Comparison of ENCODE assay signal across 8 cellular contexts in genomic region chr12:68364893-68365725, GRCh38. TPM values are rescaled to one million over a fixed set of nuclear protein-coding genes. Genes with fewer than 3 reads are reported as not detected.
DNase-seq lines count a peak whose midpoint lies in the region; ATAC-seq, FAIRE-seq and TF ChIP-seq lines count a peak whose summit lies in the region.

No MANE protein-coding gene starts in this region.

- H3K4me3 ChIP-seq in GM06990 (replicated peaks; ENCODE audit: low read depth, low read length) (peak overlapping the region; percentile 35), bronchial epithelial cell (ENCODE audit: low read depth, low read length) (peak overlapping the region; percentile 24)

- H3K36me3 Mint-ChIP-seq in WTC11, result no peaks in the 10 kb centered on the region

- CTCF ChIA-PET in WTC11 (lab: Charles Lee), result interaction anchor here (0.5 to 1.2 kb wide), 5 partner anchors 11 to 253 kb away, joined by 3 to 4 read pairs (median 3); no protein-coding TSS in a partner anchor

- ATAC-seq in WTC11, result peak; percentile 99

- peak overlapping the region; percentile 77 for H3K27ac Mint-ChIP-seq in WTC11

- H3K36me3 ChIP-seq in GM06990 (ENCODE audit: control insufficient read depth, insufficient read depth, low read length) (no peaks in the 10 kb centered on the region), bronchial epithelial cell (ENCODE audit: control insufficient read depth, insufficient read depth, low read length) (no peaks in the 10 kb centered on the region)

- H3K27me3 ChIP-seq in GM06990 (replicated peaks; ENCODE audit: control insufficient read depth, insufficient read depth, low read length), result no peaks in the 10 kb centered on the region
- no peaks in the 10 kb centered on the region for H3K27me3 ChIP-seq in bronchial epithelial cell (ENCODE audit: control insufficient read depth, insufficient read depth, low read length)

- TF ChIP-seq CTCF in GM06990 (IDR thresholded peaks at IDR 0.05; ENCODE audit: insufficient read depth, low read length, poor library complexity, severe bottlenecking) (no peak), WTC11 (IDR thresholded peaks at IDR 0.05) (no peak), bronchial epithelial cell (IDR thresholded peaks at IDR 0.05; ENCODE audit: insufficient read depth, low read length, severe bottlenecking) (no peak)

- peak; percentile 84 for DNase-seq in GM06990 (ENCODE audit: extremely low read depth, insufficient read length)
- peak; percentile 94 for DNase-seq in HCEC 1CT
- DNase-seq in M059J (ENCODE audit: low read depth), result peak; percentile 70
- peak; percentile 88 for DNase-seq in WTC11 (ENCODE audit: low spot score)
- DNase-seq in bronchial epithelial cell (ENCODE audit: low read depth), result peak; percentile 99
- DNase-seq in islet precursor cell, result peak; percentile 98
- peak; percentile 62 for DNase-seq in stimulated activated CD4-positive, alpha-beta T cell treated with anti-CD3 and anti-CD28 coated beads, Interleukin-12 subunit alpha, Interleukin-12 subunit beta, amount 100 ng/mL, for 4 hours
- DNase-seq in NCI-H82 treated with DMSO at 0.1 percent for 48 hours (lab: John Stamatoyannopoulos, UW; ENCODE audit: unreplicated experiment), result no peak

- H3K4me3 Mint-ChIP-seq in WTC11, result peak overlapping the region; percentile 52

- H3K27me3 Mint-ChIP-seq in WTC11 (ENCODE audit: low read depth), result no peaks in the 10 kb centered on the region

- H3K4me1 Mint-ChIP-seq in WTC11, result peaks cover 26% of the 10 kb centered on the region

- FAIRE-seq in bronchial epithelial cell (lab: Jason Lieb, UNC), result no peak

- POLR2A ChIA-PET in WTC11 (lab: Charles Lee), result interaction anchor here (0.5 to 1.5 kb wide), 6 partner anchors 9 to 264 kb away, joined by 3 to 4 read pairs (median 3); no protein-coding TSS in a partner anchor

- H3K9me3 Mint-ChIP-seq in WTC11, result no peaks in the 10 kb centered on the region

TF ChIP-seq in WTC11, 78 proteins besides CTCF, POLR2A, EP300 and RAD21 (continues in another document):
- TF ChIP-seq ELF4 (CRISPR knock-in tag; IDR thresholded peaks at IDR 0.05; ENCODE audit: low read depth), result no peak
- 0 out of 2 replicates have a peak, but pooled peaks have one; percentile 49 for TF ChIP-seq ZNF281 (CRISPR knock-in tag; IDR thresholded peaks at IDR 0.05)
- TF ChIP-seq GTF2I (CRISPR knock-in tag; conservative IDR thresholded peaks at IDR 0.05), result 0 out of 2 replicates have a peak, but pooled peaks have one; percentile 3
- TF ChIP-seq TCF7 (CRISPR knock-in tag; IDR thresholded peaks at IDR 0.05; ENCODE audit: low read depth), result no peak
- TF ChIP-seq, protein P1, sequence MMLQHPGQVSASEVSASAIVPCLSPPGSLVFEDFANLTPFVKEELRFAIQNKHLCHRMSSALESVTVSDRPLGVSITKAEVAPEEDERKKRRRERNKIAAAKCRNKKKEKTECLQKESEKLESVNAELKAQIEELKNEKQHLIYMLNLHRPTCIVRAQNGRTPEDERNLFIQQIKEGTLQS (CRISPR knock-in tag; conservative IDR thresholded peaks at IDR 0.05), result no peak
- no peak for TF ChIP-seq FOXJ3 (CRISPR knock-in tag; IDR thresholded peaks at IDR 0.05; ENCODE audit: borderline replicate concordance)
- TF ChIP-seq EMX1 (CRISPR knock-in tag; IDR thresholded peaks at IDR 0.05), result no peak
- TF ChIP-seq MXD4 (CRISPR knock-in tag; IDR thresholded peaks at IDR 0.05; ENCODE audit: borderline replicate concordance), result no peak
- peak; percentile 20; the same call in 1 of the 2 replicates for TF ChIP-seq NFE2L1 (CRISPR knock-in tag; IDR thresholded peaks at IDR 0.05)
- TF ChIP-seq MYBL2 (CRISPR knock-in tag; IDR thresholded peaks at IDR 0.05), result peak; percentile 70
- TF ChIP-seq GABPB1 (CRISPR knock-in tag; IDR thresholded peaks at IDR 0.05), result peak; percentile 27; the same call in 1 of the 2 replicates
- no peak for TF ChIP-seq E2F1 (CRISPR knock-in tag; IDR thresholded peaks at IDR 0.05)
- TF ChIP-seq ZNF121 (CRISPR knock-in tag; IDR thresholded peaks at IDR 0.05), result peak; percentile 67
- TF ChIP-seq CREM (CRISPR knock-in tag; IDR thresholded peaks at IDR 0.05), result no peak
- no peak for TF ChIP-seq ZNF671 (CRISPR knock-in tag; IDR thresholded peaks at IDR 0.05)
- TF ChIP-seq ETV6 (CRISPR knock-in tag; IDR thresholded peaks at IDR 0.05), result peak; percentile 58; the same call in 1 of the 2 replicates
- no peak for TF ChIP-seq ZNF423 (CRISPR knock-in tag; IDR thresholded peaks at IDR 0.05)
- peak; percentile 86; the same call in 1 of the 2 replicates for TF ChIP-seq FOXP1 (CRISPR knock-in tag; IDR thresholded peaks at IDR 0.05; ENCODE audit: borderline replicate concordance)
- TF ChIP-seq, protein P2, sequence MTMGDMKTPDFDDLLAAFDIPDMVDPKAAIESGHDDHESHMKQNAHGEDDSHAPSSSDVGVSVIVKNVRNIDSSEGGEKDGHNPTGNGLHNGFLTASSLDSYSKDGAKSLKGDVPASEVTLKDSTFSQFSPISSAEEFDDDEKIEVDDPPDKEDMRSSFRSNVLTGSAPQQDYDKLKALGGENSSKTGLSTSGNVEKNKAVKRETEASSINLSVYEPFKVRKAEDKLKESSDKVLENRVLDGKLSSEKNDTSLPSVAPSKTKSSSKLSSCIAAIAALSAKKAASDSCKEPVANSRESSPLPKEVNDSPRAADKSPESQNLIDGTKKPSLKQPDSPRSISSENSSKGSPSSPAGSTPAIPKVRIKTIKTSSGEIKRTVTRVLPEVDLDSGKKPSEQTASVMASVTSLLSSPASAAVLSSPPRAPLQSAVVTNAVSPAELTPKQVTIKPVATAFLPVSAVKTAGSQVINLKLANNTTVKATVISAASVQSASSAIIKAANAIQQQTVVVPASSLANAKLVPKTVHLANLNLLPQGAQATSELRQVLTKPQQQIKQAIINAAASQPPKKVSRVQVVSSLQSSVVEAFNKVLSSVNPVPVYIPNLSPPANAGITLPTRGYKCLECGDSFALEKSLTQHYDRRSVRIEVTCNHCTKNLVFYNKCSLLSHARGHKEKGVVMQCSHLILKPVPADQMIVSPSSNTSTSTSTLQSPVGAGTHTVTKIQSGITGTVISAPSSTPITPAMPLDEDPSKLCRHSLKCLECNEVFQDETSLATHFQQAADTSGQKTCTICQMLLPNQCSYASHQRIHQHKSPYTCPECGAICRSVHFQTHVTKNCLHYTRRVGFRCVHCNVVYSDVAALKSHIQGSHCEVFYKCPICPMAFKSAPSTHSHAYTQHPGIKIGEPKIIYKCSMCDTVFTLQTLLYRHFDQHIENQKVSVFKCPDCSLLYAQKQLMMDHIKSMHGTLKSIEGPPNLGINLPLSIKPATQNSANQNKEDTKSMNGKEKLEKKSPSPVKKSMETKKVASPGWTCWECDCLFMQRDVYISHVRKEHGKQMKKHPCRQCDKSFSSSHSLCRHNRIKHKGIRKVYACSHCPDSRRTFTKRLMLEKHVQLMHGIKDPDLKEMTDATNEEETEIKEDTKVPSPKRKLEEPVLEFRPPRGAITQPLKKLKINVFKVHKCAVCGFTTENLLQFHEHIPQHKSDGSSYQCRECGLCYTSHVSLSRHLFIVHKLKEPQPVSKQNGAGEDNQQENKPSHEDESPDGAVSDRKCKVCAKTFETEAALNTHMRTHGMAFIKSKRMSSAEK (CRISPR knock-in tag; IDR thresholded peaks at IDR 0.05; ENCODE audit: borderline replicate concordance), result no peak
- no peak for TF ChIP-seq CDX4 (CRISPR knock-in tag; IDR thresholded peaks at IDR 0.05; ENCODE audit: borderline replicate concordance)
- peak; percentile 71 for TF ChIP-seq SP1 (CRISPR knock-in tag; conservative IDR thresholded peaks at IDR 0.05)
- no peak for TF ChIP-seq SOX15 (CRISPR knock-in tag; IDR thresholded peaks at IDR 0.05)
- no peak for TF ChIP-seq HMGA2 (CRISPR knock-in tag; IDR thresholded peaks at IDR 0.05)
- no peak for TF ChIP-seq ATF1 (CRISPR knock-in tag; IDR thresholded peaks at IDR 0.05)

RNA-seq across cellular contexts. Expression of gene MDM1, which starts 32.9 kb away (rescaled TPM):
- total RNA-seq in M059J (2014; rRNA removed; shearing (Covaris generic)), result 7.6 and 10.1 TPM in 2 replicates
- 9.1 to 12.5 TPM (median 11.0 TPM) in 3 replicates for total RNA-seq in WTC11 (2021)
- 5.8 and 6.4 TPM in 2 replicates for total RNA-seq in bronchial epithelial cell
